In genomic region chr11:64203421-64204079, GRCh38 we compare ENCODE assay signal across 19 cellular contexts. TPM values are rescaled to one million over a fixed set of nuclear protein-coding genes. Genes with fewer than 3 reads are reported as not detected.
DNase-seq lines count a peak whose midpoint lies in the region; ATAC-seq and TF ChIP-seq lines count a peak whose summit lies in the region.
"Had no signal": no experiment of that assay in that cellular context is flagged by ENCODE, and none has a peak within 500 bp of the region (broad histone marks: within the 10 kb centered on the region; RNA-seq: fewer than 3 reads in every experiment).

No MANE protein-coding gene starts in this region.

- ATAC-seq in natural killer cell (no peak), WTC11 (no peak), GM21619 (IDR thresholded peaks at IDR 0.05; ENCODE audit: unreplicated experiment) (no peak)
- no peak for ATAC-seq in natural killer cell treated with Interleukin-12 subunit alpha and Interleukin-12 subunit beta and Interleukin-15 and Interleukin-18, amount 100 ng/mL, for 72 hours

- no peak for TF ChIP-seq CTCF in natural killer cell (IDR thresholded peaks at IDR 0.05)
- TF ChIP-seq CTCF in WTC11 (IDR thresholded peaks at IDR 0.05) = no peak

- DNase-seq in natural killer cell = no peak
- DNase-seq in natural killer cell treated with Interleukin-12 subunit alpha and Interleukin-12 subunit beta and Interleukin-15 and Interleukin-18, amount 100 ng/mL, for 72 hours (ENCODE audit: low spot score) = no peak
- no peak for DNase-seq in WTC11 (ENCODE audit: low spot score)
- DNase-seq in immature natural killer cell = no peak
- DNase-seq in NCI-H69 (lab: John Stamatoyannopoulos, UW) = no peak
- no peak for DNase-seq in NCI-H2196 (lab: John Stamatoyannopoulos, UW; ENCODE audit: unreplicated experiment)
- DNase-seq: activated CD4-positive, alpha-beta T cell treated with anti-CD3 and anti-CD28 coated beads, Interleukin-2, amount 50 U/mL, for 48 hours; amniotic stem cell; dorsolateral prefrontal cortex; foreskin keratinocyte; GOT3; kidney; MM.1S; NCI-H748 treated with DMSO at 0.1 percent for 48 hours; OCI-M1; SHP77 treated with DMSO at 0.1 percent for 48 hours; sigmoid colon; T-cell had no signal

- no peaks in the 10 kb centered on the region for H3K9me3 Mint-ChIP-seq in natural killer cell
- H3K9me3 Mint-ChIP-seq in natural killer cell treated with Interleukin-12 subunit alpha and Interleukin-12 subunit beta and Interleukin-15 and Interleukin-18, amount 100 ng/mL, for 72 hours = no peaks in the 10 kb centered on the region
- H3K9me3 Mint-ChIP-seq in WTC11 = no peaks in the 10 kb centered on the region
- H3K9me3 Mint-ChIP-seq in immature natural killer cell = no peaks in the 10 kb centered on the region
- H3K9me3 Mint-ChIP-seq: T-cell had no signal

- H3K27ac Mint-ChIP-seq in natural killer cell (no peak overlapping the region), WTC11 (peak overlapping the region; percentile 88; the same call in 1 of the 2 replicates), immature natural killer cell (peak overlapping the region in 4 of 6 donors; percentile 49 to 90 (median 67))
- peak overlapping the region in 1 of 2 donors; percentile 97 for H3K27ac Mint-ChIP-seq in natural killer cell treated with Interleukin-12 subunit alpha and Interleukin-12 subunit beta and Interleukin-15 and Interleukin-18, amount 100 ng/mL, for 72 hours

- H3K36me3 Mint-ChIP-seq in natural killer cell (peaks cover 6% of the 10 kb centered on the region), WTC11 (peaks cover 57% of the 10 kb centered on the region), immature natural killer cell (peaks cover 19 to 41% (median 28%) of the 10 kb centered on the region in 3 donors)
- peaks cover 36% of the 10 kb centered on the region for H3K36me3 Mint-ChIP-seq in natural killer cell treated with Interleukin-12 subunit alpha and Interleukin-12 subunit beta and Interleukin-15 and Interleukin-18, amount 100 ng/mL, for 72 hours

- H3K4me3 Mint-ChIP-seq in natural killer cell (peak overlapping the region; percentile 35), WTC11 (no peak overlapping the region), immature natural killer cell (peak overlapping the region in 1 of 5 donors; percentile 17)
- no peak overlapping the region for H3K4me3 Mint-ChIP-seq in natural killer cell treated with Interleukin-12 subunit alpha and Interleukin-12 subunit beta and Interleukin-15 and Interleukin-18, amount 100 ng/mL, for 72 hours

- H3K4me1 Mint-ChIP-seq in natural killer cell = peaks cover 22 to 43% of the 10 kb centered on the region in 2 donors
- H3K4me1 Mint-ChIP-seq in natural killer cell treated with Interleukin-12 subunit alpha and Interleukin-12 subunit beta and Interleukin-15 and Interleukin-18, amount 100 ng/mL, for 72 hours (ENCODE audit: low read depth in 2 of 2) = peaks cover 25 to 34% of the 10 kb centered on the region in 2 donors
- H3K4me1 Mint-ChIP-seq in WTC11 = peaks cover 6% of the 10 kb centered on the region
- H3K4me1 Mint-ChIP-seq in immature natural killer cell = peaks cover 25 to 34% of the 10 kb centered on the region in 2 donors

- H3K27me3 Mint-ChIP-seq in natural killer cell (ENCODE audit: low read depth in 2 of 2) (no peaks in the 10 kb centered on the region), WTC11 (ENCODE audit: low read depth) (no peaks in the 10 kb centered on the region), immature natural killer cell (ENCODE audit: low read depth in 3 of 3) (peaks cover 3 to 11% (median 6%) of the 10 kb centered on the region in 3 donors)
- no peaks in the 10 kb centered on the region for H3K27me3 Mint-ChIP-seq in natural killer cell treated with Interleukin-12 subunit alpha and Interleukin-12 subunit beta and Interleukin-15 and Interleukin-18, amount 100 ng/mL, for 72 hours
- H3K27me3 Mint-ChIP-seq: T-cell had no signal

- intact Hi-C loops in natural killer cell (cut with micrococcal nuclease) = loop anchor here (1.0 to 5.0 kb wide), 2 partner anchors 101 to 449 kb away; no protein-coding TSS in a partner anchor

- POLR2A ChIA-PET in WTC11 (lab: Charles Lee) = interaction anchor here (0.9 kb wide), 1 partner anchor 38 kb away, joined by 3 read pairs; the partner anchor contains the start of gene FKBP2

- CTCF ChIA-PET in WTC11 (lab: Charles Lee) = interaction anchor here (0.7 to 5.4 kb wide), 12 partner anchors 12 to 196 kb away, joined by 3 to 76 read pairs (median 8); partner anchors contain the start of genes NUDT22, PLCB3, STIP1 and TRPT1

TF ChIP-seq in WTC11, 78 proteins besides CTCF, POLR2A, EP300 and RAD21 (continues in another document):
- TF ChIP-seq EMX1 (CRISPR knock-in tag; IDR thresholded peaks at IDR 0.05) (no peak), NFATC4 (CRISPR knock-in tag; IDR thresholded peaks at IDR 0.05) (no peak), ELF4 (CRISPR knock-in tag; IDR thresholded peaks at IDR 0.05; ENCODE audit: low read depth) (no peak), HMGA2 (CRISPR knock-in tag; IDR thresholded peaks at IDR 0.05) (no peak), MLX (CRISPR knock-in tag; IDR thresholded peaks at IDR 0.05) (no peak), SMAD4 (CRISPR knock-in tag; IDR thresholded peaks at IDR 0.05) (no peak), USF1 (CRISPR knock-in tag; IDR thresholded peaks at IDR 0.05) (no peak), ZNF532 (CRISPR knock-in tag; IDR thresholded peaks at IDR 0.05; ENCODE audit: borderline replicate concordance) (no peak)

RNA-seq across cellular contexts. Expression of gene FERMT3, which starts 3.0 kb away (rescaled TPM):
- total RNA-seq in natural killer cell = 100 to 1,000 TPM; 194 to 202 (median 196) TPM
- total RNA-seq in natural killer cell treated with Interleukin-12 subunit alpha and Interleukin-12 subunit beta and Interleukin-15 and Interleukin-18, amount 100 ng/mL, for 72 hours = 100 to 1,000 TPM; 249 to 276 TPM
- total RNA-seq in WTC11 (2021) = 3.8 to 8.2 TPM (median 3.8 TPM) in 3 replicates
- polyA plus RNA-seq in immature natural killer cell = 100 to 1,000 TPM; 181 to 297 (median 236) TPM

RNA-seq across cellular contexts. Expression of gene STIP1, which starts 17.6 kb away (rescaled TPM):
- total RNA-seq in natural killer cell (100 to 1,000 TPM in 1 of 3 donors, 10 to 100 TPM in 2; 80.9 to 110 (median 85.1) TPM), WTC11 (2021) (291 to 296 TPM (median 296 TPM) in 3 replicates)
- 100 to 1,000 TPM; 431 to 450 TPM for total RNA-seq in natural killer cell treated with Interleukin-12 subunit alpha and Interleukin-12 subunit beta and Interleukin-15 and Interleukin-18, amount 100 ng/mL, for 72 hours
- polyA plus RNA-seq in immature natural killer cell = 100 to 1,000 TPM in 1 of 3 donors, 10 to 100 TPM in 2; 51.3 to 113 (median 57.3) TPM

RNA-seq across cellular contexts. Expression of gene TRPT1, which starts 22.4 kb away (rescaled TPM):
- 10 to 100 TPM; 22.7 to 30.8 (median 28.5) TPM for total RNA-seq in natural killer cell
- total RNA-seq in natural killer cell treated with Interleukin-12 subunit alpha and Interleukin-12 subunit beta and Interleukin-15 and Interleukin-18, amount 100 ng/mL, for 72 hours = 10 to 100 TPM; 30.5 to 35.7 TPM
- 52.3 to 58.8 TPM (median 53.2 TPM) in 3 replicates for total RNA-seq in WTC11 (2021)
- 10 to 100 TPM; 42.2 to 51.0 (median 43.8) TPM for polyA plus RNA-seq in immature natural killer cell

RNA-seq across cellular contexts. Expression of gene NUDT22, which starts 22.5 kb away (rescaled TPM):
- 10 to 100 TPM; 59.1 to 79.1 (median 74.8) TPM for total RNA-seq in natural killer cell
- total RNA-seq in natural killer cell treated with Interleukin-12 subunit alpha and Interleukin-12 subunit beta and Interleukin-15 and Interleukin-18, amount 100 ng/mL, for 72 hours = 100 to 1,000 TPM in 1 of 2 donors, 10 to 100 TPM in 1; 83.6 to 120 TPM
- total RNA-seq in WTC11 (2021) = 59.1 to 64.4 TPM (median 60.1 TPM) in 3 replicates
- polyA plus RNA-seq in immature natural killer cell = 10 to 100 TPM; 64.9 to 95.4 (median 74.9) TPM

RNA-seq across cellular contexts. Expression of gene DNAJC4, which starts 26.8 kb away (rescaled TPM):
- total RNA-seq in natural killer cell (10 to 100 TPM; 45.0 to 47.0 (median 46.6) TPM), WTC11 (2021) (26.0 to 27.2 TPM (median 27.1 TPM) in 3 replicates)
- total RNA-seq in natural killer cell treated with Interleukin-12 subunit alpha and Interleukin-12 subunit beta and Interleukin-15 and Interleukin-18, amount 100 ng/mL, for 72 hours = 10 to 100 TPM; 31.2 to 33.0 TPM
- 10 to 100 TPM; 25.2 to 32.6 (median 26.7) TPM for polyA plus RNA-seq in immature natural killer cell

Comparison
In these comparisons a context has a peak if more than half of its experiments do, and no peak if none do; other contexts are left out.
1. H3K27ac Mint-ChIP-seq: peak in WTC11 (single experiment) and immature natural killer cell (4 of 6); none in natural killer cell (0 of 2).
2. RNA of gene FERMT3, which starts 3.0 kb away (total RNA-seq): 249 to 276 TPM in natural killer cell treated with Interleukin-12 subunit alpha and Interleukin-12 subunit beta and Interleukin-15 and Interleukin-18, amount 100 ng/mL, for 72 hours and 194 to 202 TPM in natural killer cell; 3.8 to 8.2 TPM in WTC11; every median in the first group is over 10 times any median in the second.